In the genomic region with DNA sequence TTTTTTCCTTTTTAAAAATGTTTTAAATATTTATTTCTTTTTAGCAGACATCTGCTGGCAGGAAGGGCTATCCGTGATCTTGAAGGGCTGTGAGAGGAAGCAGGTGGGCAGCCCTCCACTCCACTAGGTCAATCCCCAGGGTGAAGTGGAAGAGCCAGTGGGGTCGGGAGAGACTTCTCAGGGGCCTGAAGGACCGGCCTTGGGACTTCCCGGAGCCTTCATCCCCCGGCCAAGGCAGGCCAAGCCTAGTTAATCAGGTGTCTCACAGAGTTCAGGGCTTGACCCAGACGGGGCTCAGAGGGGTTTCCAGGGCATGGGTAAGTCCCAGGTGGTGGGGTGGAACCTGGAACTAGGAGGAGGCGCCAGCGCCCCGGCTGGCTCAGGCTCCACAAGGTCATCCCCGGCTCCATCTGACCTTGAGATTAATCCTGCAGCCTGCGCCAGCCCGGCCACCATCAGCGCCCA, we compare ENCODE assay signal across 9 cellular contexts. TPM values are rescaled to one million over a fixed set of nuclear protein-coding genes. Genes with fewer than 3 reads are reported as not detected.
DNase-seq lines count a peak whose midpoint lies in the region; ATAC-seq, FAIRE-seq and TF ChIP-seq lines count a peak whose summit lies in the region.
"Had no signal": no experiment of that assay in that cellular context is flagged by ENCODE, and none has a peak within 500 bp of the region (broad histone marks: within the 10 kb centered on the region; RNA-seq: fewer than 3 reads in every experiment).

No MANE protein-coding gene starts in this region.

- peak overlapping the region; percentile 83 for H3K4me3 Mint-ChIP-seq in CD4-positive, alpha-beta T cell

- no peaks in the 10 kb centered on the region for H3K9me3 ChIP-seq in CD4-positive, alpha-beta T cell (ENCODE audit: control insufficient read depth, low read length)
- H3K9me3 ChIP-seq in ovary = no peaks in the 10 kb centered on the region
- H3K9me3 ChIP-seq: gastroesophageal sphincter had no signal

- no peaks in the 10 kb centered on the region for H3K36me3 ChIP-seq in ovary

- no peak for ATAC-seq in CD4-positive, alpha-beta T cell (ENCODE audit: poor library complexity)
- peak; percentile 12 for ATAC-seq in HG02870 (IDR thresholded peaks at IDR 0.05; ENCODE audit: unreplicated experiment)
- no peak for ATAC-seq in GM19351 (IDR thresholded peaks at IDR 0.05; ENCODE audit: unreplicated experiment)

- H3K4me1 Mint-ChIP-seq in CD4-positive, alpha-beta T cell (ENCODE audit: low read depth) = peaks cover 12% of the 10 kb centered on the region

- no peaks in the 10 kb centered on the region for H3K27me3 ChIP-seq in CD4-positive, alpha-beta T cell (ENCODE audit: control insufficient read depth, insufficient read depth, low read length)
- no peaks in the 10 kb centered on the region for H3K27me3 ChIP-seq in ovary

- peak overlapping the region; percentile 79 for H3K27ac Mint-ChIP-seq in CD4-positive, alpha-beta T cell

- TF ChIP-seq CTCF in CD4-positive, alpha-beta T cell (IDR thresholded peaks at IDR 0.05) = no peak
- TF ChIP-seq CTCF in ovary (IDR thresholded peaks at IDR 0.05) (no peak), D721Med (IDR thresholded peaks at IDR 0.05; ENCODE audit: insufficient read depth, missing control alignments) (no peak)

- H3K9me3 Mint-ChIP-seq in CD4-positive, alpha-beta T cell = no peaks in the 10 kb centered on the region

- no peak for FAIRE-seq in D721Med (lab: Jason Lieb, UNC)

- TF ChIP-seq EP300 in ovary (IDR thresholded peaks at IDR 0.05) = no peak

- WGBS in ovary, 3 donors = 27 to 29% (median 29%) methylated on average over 13 of the region's 13 CpGs

- POLR2A ChIA-PET in CD4-positive, alpha-beta T cell (lab: Charles Lee) = interaction anchor here (1.0 to 1.3 kb wide), 4 partner anchors 52 to 349 kb away, joined by 3 to 9 read pairs (median 5); no protein-coding TSS in a partner anchor

- TF ChIP-seq POLR2A in ovary (IDR thresholded peaks at IDR 0.05) = no peak

- no peak overlapping the region for H3K27ac ChIP-seq in CD4-positive, alpha-beta T cell (ENCODE audit: low read depth, low read length)
- peak overlapping the region; percentile 85 for H3K27ac ChIP-seq in caudate nucleus (ENCODE audit: low read depth, low read length)
- H3K27ac ChIP-seq in ovary = peak overlapping the region in 1 of 2 donors; percentile 80

- CTCF ChIA-PET in CD4-positive, alpha-beta T cell (lab: Charles Lee) = interaction anchor here (1.0 to 1.7 kb wide), 2 partner anchors 10 to 240 kb away, joined by 3 to 6 read pairs; no protein-coding TSS in a partner anchor

- peaks cover 10% of the 10 kb centered on the region for H3K36me3 Mint-ChIP-seq in CD4-positive, alpha-beta T cell (ENCODE audit: low read depth)

- no peak overlapping the region for H3K4me3 ChIP-seq in ovary

- H3K27me3 Mint-ChIP-seq in CD4-positive, alpha-beta T cell = no peaks in the 10 kb centered on the region

- no peaks in the 10 kb centered on the region for H3K4me1 ChIP-seq in ovary (ENCODE audit: insufficient read depth)

- intact Hi-C loops in CD4-positive, alpha-beta T cell (cut with DNase I, micrococcal nuclease) = loop anchor here in 1 of 2 experiments (2.0 to 10.0 kb wide), 3 partner anchors 245 to 378 kb away; no protein-coding TSS in a partner anchor
- intact Hi-C loops in ovary (cut with DNase I) = loop anchor here (2.0 to 5.0 kb wide), 5 partner anchors 80 to 316 kb away; no protein-coding TSS in a partner anchor

- DNase-seq in CD4-positive, alpha-beta T cell = no peak
- DNase-seq in caudate nucleus (lab: John Stamatoyannopoulos, UW) (peak in 6 of 61 donors; percentile 48 to 68 (median 60)), ovary (peak; percentile 38 to 68 (median 44)), germinal center (ENCODE audit: low spot score) (no peak), NCI-H2107 treated with DMSO at 0.1 percent for 48 hours (lab: John Stamatoyannopoulos, UW; ENCODE audit: unreplicated experiment) (no peak), D721Med (ENCODE audit: insufficient read length, low spot score) (no peak)

RNA-seq across cellular contexts. Expression of a gene that starts 44.3 kb away (rescaled TPM):
- not detected for total RNA-seq in CD4-positive, alpha-beta T cell
- 10 to 100 TPM in 5 of 7 donors, 1 to 10 TPM in 2; 7.4 to 24.4 (median 20.4) TPM for total RNA-seq in ovary
- 10 to 100 TPM in 1 of 2 donors, 1 to 10 TPM in 1; 3.8 to 24.0 TPM for polyA plus RNA-seq in ovary

RNA-seq across cellular contexts. Expression of a gene that starts 52.9 kb away (rescaled TPM):
- total RNA-seq in CD4-positive, alpha-beta T cell = 10 to 100 TPM; 23.8 to 24.1 TPM
- 10 to 100 TPM in 4 of 7 donors, 1 to 10 TPM in 3; 7.3 to 14.9 (median 10.3) TPM for total RNA-seq in ovary
- polyA plus RNA-seq in ovary = 1 to 10 TPM; 2.8 to 6.9 TPM

Comparison
In these comparisons a context has a peak if more than half of its experiments do, and no peak if none do; other contexts are left out.
1. DNase-seq: peak in ovary (5 of 5); none in CD4-positive, alpha-beta T cell (0 of 10), germinal center (single experiment), NCI-H2107 treated with DMSO at 0.1 percent for 48 hours (single experiment) and D721Med (single experiment).
2. RNA of a gene that starts 44.3 kb away (total RNA-seq): 7.4 to 24.4 TPM in ovary; not detected in CD4-positive, alpha-beta T cell; every median in the first group is over 4 times any median in the second.